In the genomic region with DNA sequence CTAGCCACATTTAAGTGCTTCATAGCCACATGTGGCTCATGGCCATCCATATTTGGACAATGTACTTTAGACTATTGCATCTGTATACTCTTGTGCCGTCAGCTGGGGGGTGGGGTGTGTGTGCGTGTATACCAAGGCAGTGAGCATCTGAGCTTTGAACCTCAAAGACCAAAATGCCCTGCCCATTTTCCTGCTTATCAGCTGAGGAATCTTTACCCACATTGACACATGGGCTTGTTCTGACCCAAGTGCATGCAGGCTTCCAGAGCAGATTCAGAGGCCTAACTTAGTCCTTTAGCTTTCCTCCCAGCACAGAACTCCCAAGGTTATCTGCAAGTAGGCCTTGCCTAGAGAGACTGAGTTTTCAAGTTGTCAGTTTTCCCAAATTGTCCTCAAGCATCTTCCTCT, we compare ENCODE assay signal across 1 cellular context.
TF ChIP-seq lines count a peak whose summit lies in the region.

No MANE protein-coding gene starts in this region.

TF ChIP-seq in HepG2, 621 proteins besides CTCF, POLR2A, EP300 and RAD21 (continues in another document):
- TF ChIP-seq ZNF569 (CRISPR knock-in tag; IDR thresholded peaks at IDR 0.05; ENCODE audit: borderline replicate concordance) (no peak), NFE2 (CRISPR knock-in tag; IDR thresholded peaks at IDR 0.05) (no peak), SCMH1 (CRISPR knock-in tag; IDR thresholded peaks at IDR 0.05; ENCODE audit: borderline replicate concordance) (no peak), FOXA3 (CRISPR knock-in tag; IDR thresholded peaks at IDR 0.05) (peak; percentile 91), ZNF83 (CRISPR knock-in tag; IDR thresholded peaks at IDR 0.05; ENCODE audit: borderline replicate concordance) (no peak), PAF1 (CRISPR knock-in tag; IDR thresholded peaks at IDR 0.05) (0 out of 2 replicates have a peak, but pooled peaks have one; percentile 33), WIZ (CRISPR knock-in tag; IDR thresholded peaks at IDR 0.05) (peak; percentile 42; the same call in 1 of the 2 replicates), ZNF749 (CRISPR knock-in tag; IDR thresholded peaks at IDR 0.05; ENCODE audit: borderline replicate concordance) (no peak; the same call in 1 of the 2 replicates), PTBP1 (IDR thresholded peaks at IDR 0.05; ENCODE audit: low read depth, low read length, poor library complexity, severe bottlenecking) (no peak), MIER3 (CRISPR knock-in tag; IDR thresholded peaks at IDR 0.05; ENCODE audit: borderline replicate concordance) (peak; percentile 90; the same call in 1 of the 2 replicates), ZNF530 (CRISPR knock-in tag; IDR thresholded peaks at IDR 0.05; ENCODE audit: low read depth) (no peak), SIN3A (IDR thresholded peaks at IDR 0.05; ENCODE audit: borderline replicate concordance, low read depth, low read length) (no peak; the same call in none of the 2 replicates), TBP (CRISPR knock-in tag; IDR thresholded peaks at IDR 0.05) (no peak), NFATC3 (CRISPR knock-in tag; IDR thresholded peaks at IDR 0.05) (no peak), ZBTB25 (CRISPR knock-in tag; IDR thresholded peaks at IDR 0.05) (0 out of 2 replicates have a peak, but pooled peaks have one; percentile 51), ELF1 (CRISPR knock-in tag; IDR thresholded peaks at IDR 0.05) (peak; percentile 34; the same call in 1 of the 2 replicates), HES4 (CRISPR knock-in tag; IDR thresholded peaks at IDR 0.05; ENCODE audit: borderline replicate concordance) (no peak), IKZF1 (IDR thresholded peaks at IDR 0.05) (no peak), THAP11 (CRISPR knock-in tag; IDR thresholded peaks at IDR 0.05) (peak; percentile 79), NCOR1 (IDR thresholded peaks at IDR 0.05; ENCODE audit: borderline replicate concordance, low read length) (peak; percentile 99), ZBTB40 (IDR thresholded peaks at IDR 0.05) (no peak), ZBTB40 (CRISPR knock-in tag; IDR thresholded peaks at IDR 0.05) (peak; percentile 41; the same call in 1 of the 2 replicates), ZNF142 (CRISPR knock-in tag; IDR thresholded peaks at IDR 0.05) (no peak), ZNF777 (CRISPR knock-in tag; IDR thresholded peaks at IDR 0.05) (no peak), ZMYM4 (CRISPR knock-in tag; IDR thresholded peaks at IDR 0.05) (peak; percentile 93), CEBPB (IDR thresholded peaks at IDR 0.05; ENCODE audit: borderline replicate concordance, low read depth, low read length) (peak; percentile 91), TCF7L2 (IDR thresholded peaks at IDR 0.05; ENCODE audit: low read depth, low read length) (no peak), KDM5A (IDR thresholded peaks at IDR 0.05; ENCODE audit: borderline replicate concordance, low read length) (no peak; the same call in 1 of the 2 replicates), ZBTB34 (CRISPR knock-in tag; IDR thresholded peaks at IDR 0.05) (peak; percentile 61; the same call in 1 of the 2 replicates), CHD4 (IDR thresholded peaks at IDR 0.05; ENCODE audit: borderline replicate concordance, low read length) (no peak)
- TF ChIP-seq, protein P1, sequence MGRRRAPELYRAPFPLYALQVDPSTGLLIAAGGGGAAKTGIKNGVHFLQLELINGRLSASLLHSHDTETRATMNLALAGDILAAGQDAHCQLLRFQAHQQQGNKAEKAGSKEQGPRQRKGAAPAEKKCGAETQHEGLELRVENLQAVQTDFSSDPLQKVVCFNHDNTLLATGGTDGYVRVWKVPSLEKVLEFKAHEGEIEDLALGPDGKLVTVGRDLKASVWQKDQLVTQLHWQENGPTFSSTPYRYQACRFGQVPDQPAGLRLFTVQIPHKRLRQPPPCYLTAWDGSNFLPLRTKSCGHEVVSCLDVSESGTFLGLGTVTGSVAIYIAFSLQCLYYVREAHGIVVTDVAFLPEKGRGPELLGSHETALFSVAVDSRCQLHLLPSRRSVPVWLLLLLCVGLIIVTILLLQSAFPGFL (CRISPR knock-in tag; IDR thresholded peaks at IDR 0.05), result no peak
- TF ChIP-seq, protein P2, sequence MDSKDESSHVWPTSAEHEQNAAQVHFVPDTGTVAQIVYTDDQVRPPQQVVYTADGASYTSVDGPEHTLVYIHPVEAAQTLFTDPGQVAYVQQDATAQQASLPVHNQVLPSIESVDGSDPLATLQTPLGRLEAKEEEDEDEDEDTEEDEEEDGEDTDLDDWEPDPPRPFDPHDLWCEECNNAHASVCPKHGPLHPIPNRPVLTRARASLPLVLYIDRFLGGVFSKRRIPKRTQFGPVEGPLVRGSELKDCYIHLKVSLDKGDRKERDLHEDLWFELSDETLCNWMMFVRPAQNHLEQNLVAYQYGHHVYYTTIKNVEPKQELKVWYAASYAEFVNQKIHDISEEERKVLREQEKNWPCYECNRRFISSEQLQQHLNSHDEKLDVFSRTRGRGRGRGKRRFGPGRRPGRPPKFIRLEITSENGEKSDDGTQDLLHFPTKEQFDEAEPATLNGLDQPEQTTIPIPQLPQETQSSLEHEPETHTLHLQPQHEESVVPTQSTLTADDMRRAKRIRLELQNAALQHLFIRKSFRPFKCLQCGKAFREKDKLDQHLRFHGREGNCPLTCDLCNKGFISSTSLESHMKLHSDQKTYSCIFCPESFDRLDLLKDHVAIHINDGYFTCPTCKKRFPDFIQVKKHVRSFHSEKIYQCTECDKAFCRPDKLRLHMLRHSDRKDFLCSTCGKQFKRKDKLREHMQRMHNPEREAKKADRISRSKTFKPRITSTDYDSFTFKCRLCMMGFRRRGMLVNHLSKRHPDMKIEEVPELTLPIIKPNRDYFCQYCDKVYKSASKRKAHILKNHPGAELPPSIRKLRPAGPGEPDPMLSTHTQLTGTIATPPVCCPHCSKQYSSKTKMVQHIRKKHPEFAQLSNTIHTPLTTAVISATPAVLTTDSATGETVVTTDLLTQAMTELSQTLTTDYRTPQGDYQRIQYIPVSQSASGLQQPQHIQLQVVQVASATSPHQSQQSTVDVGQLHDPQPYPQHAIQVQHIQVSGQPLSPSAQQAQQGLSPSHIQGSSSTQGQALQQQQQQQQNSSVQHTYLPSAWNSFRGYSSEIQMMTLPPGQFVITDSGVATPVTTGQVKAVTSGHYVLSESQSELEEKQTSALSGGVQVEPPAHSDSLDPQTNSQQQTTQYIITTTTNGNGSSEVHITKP (CRISPR knock-in tag; IDR thresholded peaks at IDR 0.05; ENCODE audit: low read depth), result peak; percentile 78; the same call in 1 of the 2 replicates
